ENCODE assay signal across 8 cellular contexts in genomic region chr14:95319312-95320075, GRCh38. TPM values are rescaled to one million over a fixed set of nuclear protein-coding genes. Genes with fewer than 3 reads are reported as not detected.
DNase-seq lines count a peak whose midpoint lies in the region; ATAC-seq and TF ChIP-seq lines count a peak whose summit lies in the region.

TSS of gene CLMN (minus strand) at chr14:95319908. CDS start at chr14:95319792, 116 bp downstream.

- H3K4me3 ChIP-seq in H7 (ENCODE audit: insufficient read depth, low read depth, low read length), result peak within 1 kb of the TSS; percentile 84
- peak within 1 kb of the TSS; percentile 77 for H3K4me3 ChIP-seq in OCI-LY1 (ENCODE audit: low read depth, low read length, poor library complexity, severe bottlenecking)
- peak within 1 kb of the TSS; percentile 58 for H3K4me3 ChIP-seq in right cardiac atrium (ENCODE audit: low read length)

- no peaks in the 10 kb centered on the region for H3K79me2 ChIP-seq in OCI-LY1 (ENCODE audit: insufficient read depth, low read length)

- H3K27me3 ChIP-seq in H7 (ENCODE audit: control insufficient read depth, insufficient read depth, low read length) (peaks cover 8% of the 10 kb centered on the region), OCI-LY1 (ENCODE audit: insufficient read depth, low read length) (peaks cover 4% of the 10 kb centered on the region), right cardiac atrium (ENCODE audit: control insufficient read depth, insufficient read depth) (no peaks in the 10 kb centered on the region)

- no peaks in the 10 kb centered on the region for H3K9me2 ChIP-seq in OCI-LY1 (ENCODE audit: low read depth, low read length)

- H3K9me3 Mint-ChIP-seq in activated naive CD8-positive, alpha-beta T cell treated with anti-CD3 and anti-CD28 coated beads, Interleukin-2, amount 50 U/mL, for 24 hours, result no peaks in the 10 kb centered on the region

- peak within 1 kb of the TSS; percentile 92 for H2AFZ ChIP-seq in OCI-LY1 (ENCODE audit: low read length)

- intact Hi-C loops in right cardiac atrium (cut with DNase I), result loop anchor here in 1 of 4 donors (10.0 kb wide), 1 partner anchor 95 kb away; no protein-coding TSS in a partner anchor

- DNase-seq in EH (ENCODE audit: low read depth) (peak; percentile 27), H7 (peak; percentile 97), right cardiac atrium (peak; percentile 38 to 81 (median 81)), retina (peak; percentile 81)
- DNase-seq in activated naive CD8-positive, alpha-beta T cell treated with anti-CD3 and anti-CD28 coated beads, Interleukin-2, amount 50 U/mL, for 24 hours, result peak; percentile 26

- no peaks in the 10 kb centered on the region for H3F3A ChIP-seq in OCI-LY1 (ENCODE audit: insufficient read depth, low read length)

- H3K27ac ChIP-seq in OCI-LY1 (ENCODE audit: low read depth, low read length, poor library complexity, severe bottlenecking) (no peak within 1 kb of the TSS), right cardiac atrium (ENCODE audit: low read length) (peak within 1 kb of the TSS; percentile 7)

- no peaks in the 10 kb centered on the region for H3K36me3 Mint-ChIP-seq in activated naive CD8-positive, alpha-beta T cell treated with anti-CD3 and anti-CD28 coated beads, Interleukin-2, amount 50 U/mL, for 24 hours (ENCODE audit: low read depth)

- H3K4me1 Mint-ChIP-seq in activated naive CD8-positive, alpha-beta T cell treated with anti-CD3 and anti-CD28 coated beads, Interleukin-2, amount 50 U/mL, for 24 hours, result peaks cover 15% of the 10 kb centered on the region

- no peaks in the 10 kb centered on the region for H3K9me3 ChIP-seq in OCI-LY1 (ENCODE audit: low read length)
- H3K9me3 ChIP-seq in right cardiac atrium (ENCODE audit: control insufficient read depth, low read length), result no peaks in the 10 kb centered on the region

- ATAC-seq in activated naive CD8-positive, alpha-beta T cell treated with anti-CD3 and anti-CD28 coated beads, Interleukin-2, amount 50 U/mL, for 24 hours, result peak; percentile 31
- ATAC-seq in right cardiac atrium (peak; percentile 48 to 63), HG03378 (IDR thresholded peaks at IDR 0.05; ENCODE audit: unreplicated experiment) (no peak), HG03025 (IDR thresholded peaks at IDR 0.05; ENCODE audit: low FRiP score, unreplicated experiment) (no peak)

- WGBS in right cardiac atrium, result under 1% methylated on average over 80 of the region's 98 CpGs

- H3K4me2 ChIP-seq in OCI-LY1 (ENCODE audit: low read length), result peak within 1 kb of the TSS; percentile 99

- peak within 1 kb of the TSS; percentile 55 for H3K4me3 Mint-ChIP-seq in activated naive CD8-positive, alpha-beta T cell treated with anti-CD3 and anti-CD28 coated beads, Interleukin-2, amount 50 U/mL, for 24 hours

- H3K27me3 Mint-ChIP-seq in activated naive CD8-positive, alpha-beta T cell treated with anti-CD3 and anti-CD28 coated beads, Interleukin-2, amount 50 U/mL, for 24 hours, result peaks cover 40% of the 10 kb centered on the region

- peak within 1 kb of the TSS; percentile 69 for H3K9ac ChIP-seq in OCI-LY1 (ENCODE audit: low read length)

- no peaks in the 10 kb centered on the region for H3K36me3 ChIP-seq in H7 (replicated peaks; ENCODE audit: control insufficient read depth, insufficient read depth, low read length)
- no peaks in the 10 kb centered on the region for H3K36me3 ChIP-seq in OCI-LY1 (ENCODE audit: insufficient read depth, low read length)

- no peak within 1 kb of the TSS for H3K27ac Mint-ChIP-seq in activated naive CD8-positive, alpha-beta T cell treated with anti-CD3 and anti-CD28 coated beads, Interleukin-2, amount 50 U/mL, for 24 hours

- H3K4me1 ChIP-seq in OCI-LY1 (ENCODE audit: insufficient read depth, low read length, severe bottlenecking) (peaks cover 15% of the 10 kb centered on the region), right cardiac atrium (ENCODE audit: control insufficient read depth, insufficient read depth, low read length) (peaks cover 1% of the 10 kb centered on the region)

- H4K20me1 ChIP-seq in OCI-LY1 (ENCODE audit: insufficient read depth, low read length), result no peaks in the 10 kb centered on the region

- no peak for TF ChIP-seq CTCF in OCI-LY1 (IDR thresholded peaks at IDR 0.05; ENCODE audit: low read length)

RNA-seq across cellular contexts. Expression of gene CLMN, which starts in this region (rescaled TPM):
- total RNA-seq in H7 (2014; rRNA removed; shearing (Covaris generic)), result 4.5 and 10.5 TPM in 2 replicates
- 1 to 10 TPM; 6.4 to 9.1 (median 7.4) TPM for total RNA-seq in right cardiac atrium
- 3.1 TPM for polyA plus RNA-seq in right cardiac atrium

Comparison
In these comparisons a context has a peak if more than half of its experiments do, and no peak if none do; other contexts are left out.
1. DNase-seq: peak in every context shown above with its lines; median percentile 97 in H7; 81 in right cardiac atrium; 81 in retina; 27 in EH; 26 in activated naive CD8-positive, alpha-beta T cell treated with anti-CD3 and anti-CD28 coated beads, Interleukin-2, amount 50 U/mL, for 24 hours.
2. ATAC-seq: peak in activated naive CD8-positive, alpha-beta T cell treated with anti-CD3 and anti-CD28 coated beads, Interleukin-2, amount 50 U/mL, for 24 hours (single experiment) and right cardiac atrium (2 of 2); none in HG03378 (single experiment) and HG03025 (single experiment).
3. Peak in every context shown above with its lines, with median percentiles within 50 percentile points of each other: H3K4me3 ChIP-seq.